In genomic region chr16:68592466-68593337, GRCh38 we compare ENCODE assay signal across 9 cellular contexts. TPM values are rescaled to one million over a fixed set of nuclear protein-coding genes. Genes with fewer than 3 reads are reported as not detected.
DNase-seq lines count a peak whose midpoint lies in the region; ATAC-seq and TF ChIP-seq lines count a peak whose summit lies in the region.
"Had no signal": no experiment of that assay in that cellular context is flagged by ENCODE, and none has a peak within 500 bp of the region (broad histone marks: within the 10 kb centered on the region; RNA-seq: fewer than 3 reads in every experiment).

No MANE protein-coding gene starts in this region.

- no peak for TF ChIP-seq EP300 in upper lobe of left lung (IDR thresholded peaks at IDR 0.05)

- no peaks in the 10 kb centered on the region for H3K27me3 Mint-ChIP-seq in CD4-positive, CD25-positive, alpha-beta regulatory T cell

- WGBS in upper lobe of left lung, 2 donors: 85 to 94% methylated on average over 5 of the region's 5 CpGs

- H3K9me3 ChIP-seq in CD4-positive, CD25-positive, alpha-beta regulatory T cell (ENCODE audit: control insufficient read depth in 2 of 2, low read length in 2 of 2): no peaks in the 10 kb centered on the region
- no peaks in the 10 kb centered on the region for H3K9me3 ChIP-seq in upper lobe of left lung

- TF ChIP-seq CTCF in VCaP (conservative IDR thresholded peaks at IDR 0.05) (peak; percentile 46), kidney epithelial cell (IDR thresholded peaks at IDR 0.05; ENCODE audit: insufficient read depth, low read length, poor library complexity, severe bottlenecking) (peak; percentile 11), upper lobe of left lung (IDR thresholded peaks at IDR 0.05) (peak in 2 of 6 experiments; percentile 10 to 14)

- H3K36me3 Mint-ChIP-seq in CD4-positive, CD25-positive, alpha-beta regulatory T cell: no peaks in the 10 kb centered on the region

- no peaks in the 10 kb centered on the region for H3K4me1 ChIP-seq in CD4-positive, CD25-positive, alpha-beta regulatory T cell (ENCODE audit: control insufficient read depth, insufficient read depth, low read length, poor library complexity, severe bottlenecking)
- peaks cover 0 to 6% (median 1%) of the 10 kb centered on the region in 4 donors for H3K4me1 ChIP-seq in upper lobe of left lung

- no peak for TF ChIP-seq POLR2A in upper lobe of left lung (IDR thresholded peaks at IDR 0.05)

- peaks cover 0 to 4% (median 1%) of the 10 kb centered on the region in 4 donors for H3K4me1 Mint-ChIP-seq in CD4-positive, CD25-positive, alpha-beta regulatory T cell

- peak in 2 of 3 donors; percentile 26 to 45 for DNase-seq in CD4-positive, CD25-positive, alpha-beta regulatory T cell
- no peak for DNase-seq in HEK293T (ENCODE audit: extremely low spot score)
- no peak for DNase-seq in kidney epithelial cell (ENCODE audit: low read depth)
- no peak for DNase-seq in medulla oblongata (ENCODE audit: extremely low spot score)
- DNase-seq in upper lobe of left lung: no peak
- DNase-seq: caudate nucleus had no signal

- H3K36me3 ChIP-seq in CD4-positive, CD25-positive, alpha-beta regulatory T cell (ENCODE audit: control insufficient read depth, insufficient read depth, low read length): no peaks in the 10 kb centered on the region
- no peaks in the 10 kb centered on the region for H3K36me3 ChIP-seq in kidney epithelial cell (ENCODE audit: control insufficient read depth, insufficient read depth, low read length)
- H3K36me3 ChIP-seq in upper lobe of left lung: no peaks in the 10 kb centered on the region

- POLR2A ChIA-PET in HEK293T (lab: Yijun Ruan, JAX): no interaction called here

- H3K27ac ChIP-seq in CD4-positive, CD25-positive, alpha-beta regulatory T cell (ENCODE audit: insufficient read depth, low read length, poor library complexity, severe bottlenecking): no peak overlapping the region
- H3K27ac ChIP-seq in VCaP: no peak overlapping the region
- H3K27ac ChIP-seq in upper lobe of left lung: no peak overlapping the region

- H3K9me3 Mint-ChIP-seq in CD4-positive, CD25-positive, alpha-beta regulatory T cell: peaks cover 0 to 8% (median 0%) of the 10 kb centered on the region in 7 donors

- ATAC-seq in CD4-positive, CD25-positive, alpha-beta regulatory T cell (ENCODE audit: low read depth in 2 of 2): no peak
- ATAC-seq in HG03571 (IDR thresholded peaks at IDR 0.05; ENCODE audit: unreplicated experiment) (no peak), upper lobe of left lung (ENCODE audit: low FRiP score in 2 of 2) (no peak), GM21423 (IDR thresholded peaks at IDR 0.05; ENCODE audit: unreplicated experiment) (no peak)

- H3K4me3 Mint-ChIP-seq in CD4-positive, CD25-positive, alpha-beta regulatory T cell: no peak overlapping the region

- no peak overlapping the region for H3K27ac Mint-ChIP-seq in CD4-positive, CD25-positive, alpha-beta regulatory T cell

- CTCF ChIA-PET in HEK293T (lab: Yijun Ruan, JAX): interaction anchor here (0.6 kb wide), 3 partner anchors 15 to 250 kb away, joined by 3 to 4 read pairs (median 4); no protein-coding TSS in a partner anchor

- no peaks in the 10 kb centered on the region for H3K27me3 ChIP-seq in CD4-positive, CD25-positive, alpha-beta regulatory T cell (ENCODE audit: control insufficient read depth, insufficient read depth, low read length)
- H3K27me3 ChIP-seq in kidney epithelial cell (ENCODE audit: control insufficient read depth, insufficient read depth, low read length) (no peaks in the 10 kb centered on the region), upper lobe of left lung (no peaks in the 10 kb centered on the region)

- no peak overlapping the region for H3K4me3 ChIP-seq in CD4-positive, CD25-positive, alpha-beta regulatory T cell (ENCODE audit: low read depth, low read length)
- H3K4me3 ChIP-seq in kidney epithelial cell (ENCODE audit: low read depth, low read length) (no peak overlapping the region), upper lobe of left lung (no peak overlapping the region)

TF ChIP-seq in HEK293T, 16 proteins besides CTCF, POLR2A, EP300 and RAD21:
- TF ChIP-seq PKNOX1 (IDR thresholded peaks at IDR 0.05): peak; percentile 89
- no peak for TF ChIP-seq LEF1 (IDR thresholded peaks at IDR 0.05; ENCODE audit: borderline replicate concordance)
- 0 out of 2 replicates have a peak, but pooled peaks have one; percentile 19 for TF ChIP-seq L3MBTL2 (conservative IDR thresholded peaks at IDR 0.05)
- no peak for TF ChIP-seq SUZ12 (IDR thresholded peaks at IDR 0.05)

RNA-seq across cellular contexts. Expression of gene CDH3, which starts 52.4 kb away (rescaled TPM):
- total RNA-seq in CD4-positive, CD25-positive, alpha-beta regulatory T cell: 0.32 TPM
- under 1 TPM in 3 of 4 donors, not detected in 1; 0.03 to 0.38 (median 0.08) TPM for polyA plus RNA-seq in CD4-positive, CD25-positive, alpha-beta regulatory T cell
- total RNA-seq in kidney epithelial cell: 173 and 201 TPM in 2 replicates
- total RNA-seq in upper lobe of left lung: 10 to 100 TPM in 3 of 6 donors, 1 to 10 TPM in 3; 3.6 to 12.3 (median 9.9) TPM

RNA-seq across cellular contexts. Expression of gene ZFP90, which starts 53.6 kb away (rescaled TPM):
- total RNA-seq in CD4-positive, CD25-positive, alpha-beta regulatory T cell: 21.5 TPM
- polyA plus RNA-seq in CD4-positive, CD25-positive, alpha-beta regulatory T cell: 10 to 100 TPM; 20.6 to 49.3 (median 27.6) TPM
- 49.2 and 57.7 TPM in 2 replicates for total RNA-seq in kidney epithelial cell
- total RNA-seq in upper lobe of left lung: 10 to 100 TPM; 14.3 to 33.5 (median 20.6) TPM

Comparison
In these comparisons a context has a peak if more than half of its experiments do, and no peak if none do; other contexts are left out.
1. DNase-seq: peak in CD4-positive, CD25-positive, alpha-beta regulatory T cell (2 of 3); none in HEK293T (single experiment), kidney epithelial cell (single experiment), medulla oblongata (single experiment) and upper lobe of left lung (0 of 2).
2. RNA of gene CDH3, which starts 52.4 kb away (total RNA-seq): 173 to 201 TPM in kidney epithelial cell; 3.6 to 12.3 TPM in upper lobe of left lung and 0.32 TPM in CD4-positive, CD25-positive, alpha-beta regulatory T cell (single experiment); every median in the first group is over 10 times any median in the second.